12 cellular contexts compared by ENCODE assay signal in the genomic region with DNA sequence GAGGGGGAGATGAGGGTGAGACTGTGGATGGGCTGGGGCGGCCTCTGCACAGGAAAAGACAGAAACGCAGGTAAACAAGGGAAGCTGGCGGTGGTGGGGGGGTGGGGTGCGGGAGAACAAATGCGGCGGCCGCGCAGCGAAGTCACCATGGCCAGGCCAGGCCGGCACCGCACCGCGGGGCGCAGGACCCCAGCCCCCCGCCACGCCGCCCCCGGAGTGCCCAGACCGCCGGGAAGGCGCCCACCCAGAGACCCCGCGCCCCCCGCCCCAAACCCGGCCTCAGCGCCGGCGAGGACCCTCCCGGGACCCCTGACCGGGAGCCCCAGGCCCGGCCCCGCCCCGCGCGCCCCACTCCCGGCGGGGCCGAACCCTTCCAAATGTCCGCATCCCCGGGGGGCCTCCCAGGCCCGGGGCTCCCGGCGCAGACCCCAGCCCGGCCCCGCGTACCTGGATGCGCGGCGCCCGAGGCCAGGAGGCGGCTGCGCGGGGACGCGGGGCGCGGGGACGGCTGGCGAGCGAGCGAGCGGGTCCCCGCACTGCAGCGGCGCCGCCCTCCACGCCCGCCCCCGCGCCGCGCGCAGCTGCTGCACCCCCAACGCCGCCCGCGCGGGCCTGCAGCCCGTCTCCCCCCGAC. TPM values are rescaled to one million over a fixed set of nuclear protein-coding genes. Genes with fewer than 3 reads are reported as not detected.
DNase-seq lines count a peak whose midpoint lies in the region; ATAC-seq and TF ChIP-seq lines count a peak whose summit lies in the region.
"Had no signal": no experiment of that assay in that cellular context is flagged by ENCODE, and none has a peak within 500 bp of the region (broad histone marks: within the 10 kb centered on the region; RNA-seq: fewer than 3 reads in every experiment).

No MANE protein-coding gene starts in this region.

- peaks cover 11% of the 10 kb centered on the region for H3K27me3 Mint-ChIP-seq in glutamatergic neuron (ENCODE audit: unreplicated experiment)

- no peak for TF ChIP-seq CTCF in glutamatergic neuron (IDR thresholded peaks at IDR 0.05; ENCODE audit: partially characterized antibody, unreplicated experiment)

- H3K4me1 Mint-ChIP-seq in glutamatergic neuron (ENCODE audit: low read depth, unreplicated experiment), result no peaks in the 10 kb centered on the region

- no peak overlapping the region for H3K9ac ChIP-seq in muscle layer of colon (ENCODE audit: low read length)

- no peak overlapping the region for H3K4me3 Mint-ChIP-seq in glutamatergic neuron (ENCODE audit: unreplicated experiment)
- H3K4me3 Mint-ChIP-seq: neural crest cell had no signal

- no peak for ATAC-seq in aorta (ENCODE audit: low FRiP score)
- ATAC-seq: K562 had no signal

- 7 to 9% methylated on average over 80 of the region's 80 CpGs for WGBS in ectodermal cell, 2 experiments
- WGBS in aorta, 2 donors, result 2% methylated on average over 18 to 80 of the region's 80 CpGs

- no peaks in the 10 kb centered on the region for H3K27me3 ChIP-seq in ectodermal cell (ENCODE audit: control insufficient read depth, insufficient read depth, low read length, poor library complexity, severe bottlenecking)
- H3K27me3 ChIP-seq in muscle layer of colon (ENCODE audit: control insufficient read depth in 1 of 2, insufficient read depth in 2 of 2, low read length in 2 of 2), result no peaks in the 10 kb centered on the region
- H3K27me3 ChIP-seq in aorta (ENCODE audit: control insufficient read depth in 1 of 2, insufficient read depth in 2 of 2, low read length in 1 of 2), result no peaks in the 10 kb centered on the region

- no peak overlapping the region for H3K27ac Mint-ChIP-seq in glutamatergic neuron (ENCODE audit: unreplicated experiment)

- H3K27ac ChIP-seq in ectodermal cell (ENCODE audit: insufficient read depth, low read depth, low read length, poor library complexity, severe bottlenecking) (no peak overlapping the region), muscle layer of colon (ENCODE audit: low read depth, low read length) (no peak overlapping the region), aorta (ENCODE audit: low read depth in 1 of 2, low read length in 2 of 2) (no peak overlapping the region)

- peaks cover 4% of the 10 kb centered on the region for H3K36me3 Mint-ChIP-seq in glutamatergic neuron (ENCODE audit: unreplicated experiment)

- peak in 4 of 6 experiments; percentile 11 to 36 (median 14) for DNase-seq in stimulated activated naive CD4-positive, alpha-beta T cell (lab: John Stamatoyannopoulos, UW)
- no peak for DNase-seq in stimulated activated naive CD4-positive, alpha-beta T cell treated with Interleukin-2 at 50 U/mL for 16 hours (lab: John Stamatoyannopoulos, UW)
- DNase-seq in aorta (peak in 1 of 2 donors; percentile 64), glutamatergic neuron (no peak), cerebellar cortex (ENCODE audit: low spot score) (no peak), HCEC 1CT (no peak)
- DNase-seq: amniotic stem cell, SHP77 had no signal

- peaks cover 5% of the 10 kb centered on the region for H3K9me3 Mint-ChIP-seq in glutamatergic neuron (ENCODE audit: unreplicated experiment)
- H3K9me3 Mint-ChIP-seq: neural crest cell had no signal

- intact Hi-C loops in aorta (cut with DNase I), result no loop called here

- H3K4me1 ChIP-seq in ectodermal cell (ENCODE audit: control insufficient read depth, insufficient read depth, low read length) (peaks cover 8% of the 10 kb centered on the region), muscle layer of colon (ENCODE audit: insufficient read depth, low read length) (no peaks in the 10 kb centered on the region), aorta (ENCODE audit: control insufficient read depth in 1 of 2, insufficient read depth in 2 of 2, low read length in 2 of 2) (no peaks in the 10 kb centered on the region)

- H3K4me3 ChIP-seq in ectodermal cell (ENCODE audit: insufficient read depth, low read depth, low read length) (peak overlapping the region; percentile 54), muscle layer of colon (ENCODE audit: low read depth in 1 of 2, low read length in 2 of 2) (peak overlapping the region; percentile 41 to 74), aorta (ENCODE audit: low read length in 2 of 2) (peak overlapping the region; percentile 39 to 59)
- H3K4me3 ChIP-seq: K562 had no signal

- no peaks in the 10 kb centered on the region for H3K36me3 ChIP-seq in ectodermal cell (ENCODE audit: control insufficient read depth, insufficient read depth, low read length)
- H3K36me3 ChIP-seq in muscle layer of colon (ENCODE audit: insufficient read depth, low read length), result no peaks in the 10 kb centered on the region
- no peaks in the 10 kb centered on the region for H3K36me3 ChIP-seq in aorta (ENCODE audit: control insufficient read depth in 1 of 2, insufficient read depth in 2 of 2, low read length in 1 of 2)

- no peaks in the 10 kb centered on the region for H3K9me3 ChIP-seq in ectodermal cell (ENCODE audit: control insufficient read depth, low read length)
- no peaks in the 10 kb centered on the region for H3K9me3 ChIP-seq in muscle layer of colon (ENCODE audit: low read length)
- no peaks in the 10 kb centered on the region for H3K9me3 ChIP-seq in aorta (ENCODE audit: control insufficient read depth, low read length)

RNA-seq across cellular contexts. Expression of a gene that starts 14.4 kb away (rescaled TPM):
- polyA plus RNA-seq in ectodermal cell (2013, experiment 1 of 4), result 46.5 TPM
- polyA plus RNA-seq in ectodermal cell (2013, experiment 2 of 4), result 48.7 TPM
- 34.0 TPM for polyA plus RNA-seq in ectodermal cell (2013, experiment 3 of 4)
- polyA plus RNA-seq in ectodermal cell (2013, experiment 4 of 4), result 39.4 TPM
- 10 to 100 TPM; 12.4 to 16.6 TPM for total RNA-seq in aorta
- 10 to 100 TPM in 1 of 2 donors, 1 to 10 TPM in 1; 4.1 to 16.8 TPM for polyA plus RNA-seq in aorta
- total RNA-seq in glutamatergic neuron (ENCODE audit: unreplicated experiment), result 15.2 TPM

RNA-seq across cellular contexts. Expression of a gene that starts 15.0 kb away (rescaled TPM):
- 26.4 TPM for polyA plus RNA-seq in ectodermal cell (2013, experiment 1 of 4)
- 29.7 TPM for polyA plus RNA-seq in ectodermal cell (2013, experiment 2 of 4)
- 19.4 TPM for polyA plus RNA-seq in ectodermal cell (2013, experiment 3 of 4)
- polyA plus RNA-seq in ectodermal cell (2013, experiment 4 of 4), result 20.5 TPM
- total RNA-seq in aorta (10 to 100 TPM in 1 of 2 donors, 1 to 10 TPM in 1; 6.6 to 13.7 TPM), glutamatergic neuron (ENCODE audit: unreplicated experiment) (12.8 TPM)
- polyA plus RNA-seq in aorta, result 10 to 100 TPM; 14.5 to 16.2 TPM

Comparison
In these comparisons a context has a peak if more than half of its experiments do, and no peak if none do; other contexts are left out.
1. DNase-seq: peak in stimulated activated naive CD4-positive, alpha-beta T cell (4 of 6); none in stimulated activated naive CD4-positive, alpha-beta T cell treated with Interleukin-2 at 50 U/mL for 16 hours (single experiment), glutamatergic neuron (single experiment), cerebellar cortex (single experiment) and HCEC 1CT (single experiment).
2. Peak in every context shown above with its lines, with median percentiles within 50 percentile points of each other: H3K4me3 ChIP-seq.